21 cellular contexts compared by ENCODE assay signal in genomic region chr5:2399804-2400203, GRCh38.
DNase-seq lines count a peak whose midpoint lies in the region; ATAC-seq, FAIRE-seq and TF ChIP-seq lines count a peak whose summit lies in the region.
"Had no signal": no experiment of that assay in that cellular context is flagged by ENCODE, and none has a peak within 500 bp of the region (broad histone marks: within the 10 kb centered on the region; RNA-seq: fewer than 3 reads in every experiment).

No MANE protein-coding gene starts in this region.

- H3K9me3 Mint-ChIP-seq in neural progenitor cell, result peaks cover 8% of the 10 kb centered on the region

- no peak overlapping the region for H2AFZ ChIP-seq in K562 (ENCODE audit: low read depth, low read length)
- H2AFZ ChIP-seq in neural progenitor cell (replicated peaks), result no peak overlapping the region
- H2AFZ ChIP-seq: GM23338 had no signal

- peak overlapping the region; percentile 60 for H3K27ac Mint-ChIP-seq in neural progenitor cell
- H3K27ac Mint-ChIP-seq: CD4-positive, alpha-beta memory T cell; GM23338; HFFc6 had no signal

- TF ChIP-seq POLR2A in K562 (conservative IDR thresholded peaks at IDR 0.05) (no peak), spleen (IDR thresholded peaks at IDR 0.05) (no peak)

- BruUV-seq in K562 (replicated peaks; lab: Mats Ljungman, UMichigan), result no TSS peak

- intact Hi-C loops in K562 (cut with micrococcal nuclease) (no loop called here), spleen (cut with DNase I; ENCODE audit: low total_unique reads) (no loop called here)

- DNase-seq in H4 (ENCODE audit: low spot score) (peak; percentile 55), K562 (ENCODE audit: extremely low read depth in 1 of 4, low spot score in 3 of 4) (no peak), neural progenitor cell (ENCODE audit: low spot score) (no peak), spleen (peak; percentile 50), NCI-H1694 (lab: John Stamatoyannopoulos, UW) (no peak)
- no peak for DNase-seq in stimulated activated CD4-positive, alpha-beta T cell treated with anti-CD3 and anti-CD28 coated beads, Interleukin-1b, Interleukin-23, amount 100 ng/mL, for 48 hours
- DNase-seq: C1 segment of cervical spinal cord; Calu3; CD4-positive, alpha-beta memory T cell; COR-L47; DMS53; DMS79 treated with DMSO at 0.1 percent for 48 hours; GF-D8; HFFc6 had no signal

- no peak for FAIRE-seq in K562 (lab: Jason Lieb, UNC)
- FAIRE-seq: GM12891, GM18507, H54 had no signal

- peaks cover 20% of the 10 kb centered on the region for H3K4me1 Mint-ChIP-seq in neural progenitor cell
- H3K4me1 Mint-ChIP-seq: CD4-positive, alpha-beta memory T cell; GM23338 had no signal

- POLR2A ChIA-PET in K562 (lab: Yijun Ruan, JAX), result no interaction called here

- no peaks in the 10 kb centered on the region for H4K20me1 ChIP-seq in K562 (replicated peaks; ENCODE audit: control insufficient read depth, insufficient read depth, low read length)
- no peaks in the 10 kb centered on the region for H4K20me1 ChIP-seq in neural progenitor cell (ENCODE audit: low read depth)

- no peaks in the 10 kb centered on the region for H3K4me1 ChIP-seq in K562 (replicated peaks in 1 of 2; ENCODE audit: control insufficient read depth in 2 of 2, insufficient read depth in 2 of 2, low read length in 2 of 2)
- H3K4me1 ChIP-seq in neural progenitor cell, result peaks cover 14% of the 10 kb centered on the region
- H3K4me1 ChIP-seq in spleen, result no peaks in the 10 kb centered on the region
- H3K4me1 ChIP-seq: HAP-1 had no signal

- no peak for TF ChIP-seq CTCF in K562 (IDR thresholded peaks at IDR 0.05 in 2 of 3, conservative IDR thresholded peaks at IDR 0.05 in 1 of 3; ENCODE audit: insufficient read depth in 2 of 3, low read depth in 1 of 3, low read length in 3 of 3)
- TF ChIP-seq CTCF in neural progenitor cell (IDR thresholded peaks at IDR 0.05), result no peak
- no peak for TF ChIP-seq CTCF in spleen (IDR thresholded peaks at IDR 0.05 in 8 of 11, conservative IDR thresholded peaks at IDR 0.05 in 3 of 11)

- H3K36me3 ChIP-seq in K562 (ENCODE audit: control insufficient read depth, insufficient read depth, low read length) (no peaks in the 10 kb centered on the region), neural progenitor cell (no peaks in the 10 kb centered on the region), spleen (no peaks in the 10 kb centered on the region)
- H3K36me3 ChIP-seq: HAP-1 had no signal

- 4% methylated on average over 7 of the region's 7 CpGs for whole genome bisulfite sequencing in K562 (ENCODE audit: insufficient coverage, low coverage, missing lambda C conversion rate)
- 67 to 77% (median 68%) methylated on average over 7 of the region's 7 CpGs for WGBS in spleen, 5 donors

- no peak for TF ChIP-seq RAD21 in K562 (CRISPR knock-in tag; conservative IDR thresholded peaks at IDR 0.05 in 1 of 2, IDR thresholded peaks at IDR 0.05 in 1 of 2)

- in situ Hi-C loops in K562 (cut with MboI), result no loop called here

- no peak overlapping the region for H3K4me2 ChIP-seq in K562 (ENCODE audit: insufficient read depth, low read length)
- H3K4me2 ChIP-seq in neural progenitor cell, result peak overlapping the region; percentile 42
- H3K4me2 ChIP-seq: GM23338 had no signal

- peaks cover 2% of the 10 kb centered on the region for H3K36me3 Mint-ChIP-seq in neural progenitor cell
- H3K36me3 Mint-ChIP-seq: CD4-positive, alpha-beta memory T cell had no signal

- H3K9ac ChIP-seq in K562 (ENCODE audit: insufficient read depth in 1 of 2, low read depth in 2 of 2, low read length in 2 of 2), result no peak overlapping the region
- H3K9ac ChIP-seq in neural progenitor cell, result no peak overlapping the region

- H3K27me3 Mint-ChIP-seq in neural progenitor cell (ENCODE audit: insufficient read depth, low read depth), result peaks cover 3% of the 10 kb centered on the region

- ATAC-seq in K562, result no peak
- no peak for ATAC-seq in HG03175 (IDR thresholded peaks at IDR 0.05; ENCODE audit: unreplicated experiment)
- no peak for ATAC-seq in HG02763 (IDR thresholded peaks at IDR 0.05; ENCODE audit: unreplicated experiment)
- ATAC-seq: GM23338 had no signal

- H3K79me2 ChIP-seq in K562 (ENCODE audit: control insufficient read depth, insufficient read depth, low read length) (no peaks in the 10 kb centered on the region), neural progenitor cell (ENCODE audit: low read depth) (no peaks in the 10 kb centered on the region)

- H3K27ac ChIP-seq in K562 (ENCODE audit: extremely low read depth, low read depth, low read length) (no peak overlapping the region), neural progenitor cell (no peak overlapping the region), spleen (no peak overlapping the region)

- TF ChIP-seq EP300 in K562 (IDR thresholded peaks at IDR 0.05; ENCODE audit: low read length), result no peak

- no peaks in the 10 kb centered on the region for H3F3A ChIP-seq in neural progenitor cell (ENCODE audit: low read depth)

- no peak overlapping the region for H3K4me3 Mint-ChIP-seq in neural progenitor cell
- H3K4me3 Mint-ChIP-seq: CD4-positive, alpha-beta memory T cell; GM23338; HFFc6 had no signal

- CTCF ChIA-PET in K562 (lab: Yijun Ruan, JAX; ENCODE audit: low intra/inter-chr PET ratio), result no interaction called here

- no peak overlapping the region for H3K4me3 ChIP-seq in K562
- H3K4me3 ChIP-seq in neural progenitor cell, result no peak overlapping the region
- no peak overlapping the region for H3K4me3 ChIP-seq in spleen
- H3K4me3 ChIP-seq: GM23338, HAP-1 had no signal

- H3K27me3 ChIP-seq in K562 (ENCODE audit: control insufficient read depth in 2 of 2, insufficient read depth in 2 of 2, low read length in 2 of 2) (no peaks in the 10 kb centered on the region), neural progenitor cell (no peaks in the 10 kb centered on the region), spleen (replicated peaks in 1 of 7) (no peaks in the 10 kb centered on the region)

- H3K9me3 ChIP-seq in K562 (replicated peaks; ENCODE audit: control insufficient read depth, insufficient read depth, low read depth, low read length), result no peaks in the 10 kb centered on the region
- H3K9me3 ChIP-seq in neural progenitor cell (ENCODE audit: low read depth), result no peaks in the 10 kb centered on the region
- H3K9me3 ChIP-seq in spleen, result peaks cover 0 to 23% (median 0%) of the 10 kb centered on the region in 8 donors
- H3K9me3 ChIP-seq: HAP-1 had no signal

- no peaks in the 10 kb centered on the region for H3K9me1 ChIP-seq in K562 (ENCODE audit: control insufficient read depth, insufficient read depth, low read length)

TF ChIP-seq in K562, 482 proteins besides CTCF, POLR2A, EP300 and RAD21:
- TF ChIP-seq BHLHE40 (IDR thresholded peaks at IDR 0.05; ENCODE audit: low read length) (peak; percentile 70), GATAD2A (IDR thresholded peaks at IDR 0.05) (no peak)

Comparison
In these comparisons a context has a peak if more than half of its experiments do, and no peak if none do; other contexts are left out.
1. DNase-seq: peak in H4 (single experiment) and spleen (single experiment); none in K562 (0 of 4), neural progenitor cell (single experiment), stimulated activated CD4-positive, alpha-beta T cell treated with anti-CD3 and anti-CD28 coated beads, Interleukin-1b, Interleukin-23, amount 100 ng/mL, for 48 hours (single experiment) and NCI-H1694 (single experiment).